Comparison of ENCODE assay signal across 28 cellular contexts in genomic region chr7:4472739-4473138, GRCh38.
DNase-seq lines count a peak whose midpoint lies in the region; ATAC-seq, FAIRE-seq and TF ChIP-seq lines count a peak whose summit lies in the region.
"Had no signal": no experiment of that assay in that cellular context is flagged by ENCODE, and none has a peak within 500 bp of the region (broad histone marks: within the 10 kb centered on the region; RNA-seq: fewer than 3 reads in every experiment).

No MANE protein-coding gene starts in this region.

- peak overlapping the region; percentile 60; the same call in 1 of the 2 replicates for H2BK12ac ChIP-seq in H1 (ENCODE audit: low read depth, low read length)

- 87% methylated on average over 12 of the region's 12 CpGs; no CpG with 5 or more reads in 1 of the 2 experiments for WGBS in H1 (ENCODE audit: extremely low coverage in 1 of 2, insufficient coverage in 1 of 2, insufficient read length in 1 of 2, insufficient replicate concordance in 2 of 2, low coverage in 1 of 2, low lambda C conversion rate in 2 of 2, missing lambda C conversion rate in 1 of 2), 2 experiments

- H3K18ac ChIP-seq in H1 (ENCODE audit: extremely low read depth, low read length) = no peak overlapping the region

- no peak for ATAC-seq in HG03457 (IDR thresholded peaks at IDR 0.05; ENCODE audit: unreplicated experiment)
- no peak for ATAC-seq in GM19455 (IDR thresholded peaks at IDR 0.05; ENCODE audit: unreplicated experiment)
- ATAC-seq: activated T-cell treated with anti-CD3 and anti-CD28 coated beads, Interleukin-2, amount 50 U/mL, for 4 hours; foreskin keratinocyte; left ventricle myocardium superior; naive thymus-derived CD8-positive, alpha-beta T cell had no signal

- H4K8ac ChIP-seq in H1 (ENCODE audit: extremely low read depth, insufficient read depth, low read length) = no peak overlapping the region

- no peak overlapping the region for H4K5ac ChIP-seq in H1 (ENCODE audit: insufficient read length, low read depth, low read length)

- H3K4me3 ChIP-seq in LNCaP clone FGC (ENCODE audit: low read depth, low read length) = no peak overlapping the region
- H3K4me3 ChIP-seq in H1 (ENCODE audit: extremely low read depth in 1 of 4, insufficient read depth in 2 of 4, low read depth in 3 of 4, low read length in 4 of 4) = no peak overlapping the region
- no peak overlapping the region for H3K4me3 ChIP-seq in neural progenitor cell
- H3K4me3 ChIP-seq: adrenal gland, ovary, Peyer's patch, right atrium auricular region, testis, vagina had no signal

- peak; percentile 34 to 55 for TF ChIP-seq RAD21 in H1 (IDR thresholded peaks at IDR 0.05 in 1 of 2, conservative IDR thresholded peaks at IDR 0.05 in 1 of 2; ENCODE audit: low read depth in 2 of 2, low read length in 2 of 2)

- no peaks in the 10 kb centered on the region for H3K23me2 ChIP-seq in H1 (ENCODE audit: low read depth, low read length)

- peaks cover 4% of the 10 kb centered on the region for H3K27me3 Mint-ChIP-seq in neural progenitor cell (ENCODE audit: insufficient read depth, low read depth)
- H3K27me3 Mint-ChIP-seq: CD4-positive, CD25-positive, alpha-beta regulatory T cell had no signal

- peak; percentile 8 for DNase-seq in ELF-1 (ENCODE audit: low read depth, low spot score)
- DNase-seq in LNCaP clone FGC (ENCODE audit: low read depth) = no peak
- DNase-seq in H1 (ENCODE audit: low read depth in 1 of 2, low spot score in 2 of 2) = peak in 1 of 2 experiments; percentile 44
- DNase-seq in neural progenitor cell (ENCODE audit: low spot score) = peak; percentile 42
- no peak for DNase-seq in AG08396 (ENCODE audit: low spot score)
- DNase-seq: activated T-cell treated with anti-CD3 and anti-CD28 coated beads, Interleukin-2, amount 50 U/mL, for 4 hours; adrenal gland; brain microvascular endothelial cell; CD4-positive, CD25-positive, alpha-beta regulatory T cell; DMS 273 treated with DMSO at 0.1 percent for 48 hours; effector CD4-positive, alpha-beta T cell; foreskin keratinocyte; hippocampal formation; left ventricle myocardium superior; naive thymus-derived CD8-positive, alpha-beta T cell; NCI-H1694; ovary; Peyer's patch; stimulated activated CD4-positive, alpha-beta T cell treated with anti-CD3 and anti-CD28 coated beads, Interleukin-12 subunit alpha, Interleukin-12 subunit beta, amount 100 ng/mL, for 4 hours; stimulated activated CD4-positive, alpha-beta T cell treated with anti-CD3 and anti-CD28 coated beads, Interleukin-4, amount 100 ng/mL, for 24 hours; stimulated activated naive CD4-positive, alpha-beta T cell treated with Interleukin-2 at 50 U/mL for 16 hours; testis had no signal

- no peak overlapping the region for H2BK5ac ChIP-seq in H1 (ENCODE audit: low read depth, low read length)

- H2BK15ac ChIP-seq in H1 (ENCODE audit: low read length) = peak overlapping the region; percentile 72; the same call in 1 of the 2 replicates

- no peak overlapping the region for H4K91ac ChIP-seq in H1 (replicated peaks; ENCODE audit: insufficient read length, low read length)

- H2BK20ac ChIP-seq in H1 (ENCODE audit: low read length) = no peak overlapping the region

- H3K79me1 ChIP-seq in H1 (ENCODE audit: low read depth, low read length) = no peaks in the 10 kb centered on the region

- FAIRE-seq in H1 (lab: Jason Lieb, UNC) = no peak
- FAIRE-seq: TTC549 had no signal

- peak overlapping the region; percentile 15 for H3K27ac Mint-ChIP-seq in neural progenitor cell
- H3K27ac Mint-ChIP-seq: CD4-positive, CD25-positive, alpha-beta regulatory T cell; mesothelial cell of epicardium; naive thymus-derived CD8-positive, alpha-beta T cell had no signal

- no peak overlapping the region for H3K4me2 ChIP-seq in H1 (ENCODE audit: insufficient read depth in 1 of 2, low read depth in 2 of 2, low read length in 2 of 2)
- H3K4me2 ChIP-seq in neural progenitor cell = no peak overlapping the region

- H3K23ac ChIP-seq in H1 (ENCODE audit: insufficient read length) = no peak overlapping the region

- H2BK120ac ChIP-seq in H1 (replicated peaks; ENCODE audit: low read depth, low read length) = no peak overlapping the region

- no peaks in the 10 kb centered on the region for H3K79me2 ChIP-seq in H1 (ENCODE audit: control insufficient read depth in 1 of 2, insufficient read depth in 2 of 2, low read length in 2 of 2)
- H3K79me2 ChIP-seq in neural progenitor cell (ENCODE audit: low read depth) = no peaks in the 10 kb centered on the region

- H2AFZ ChIP-seq in H1 (ENCODE audit: low read length) (no peak overlapping the region), neural progenitor cell (replicated peaks) (peak overlapping the region; percentile 26)

- peaks cover 9 to 13% of the 10 kb centered on the region in 2 experiments; a peak in 3 of 4 replicates for H3K9me3 ChIP-seq in H1 (ENCODE audit: insufficient read depth in 2 of 2, low read depth in 1 of 2, low read length in 1 of 2)
- no peaks in the 10 kb centered on the region for H3K9me3 ChIP-seq in neural progenitor cell (ENCODE audit: low read depth)
- H3K9me3 ChIP-seq: adrenal gland, ovary, Peyer's patch, right atrium auricular region, testis, vagina had no signal

- H3K4me1 Mint-ChIP-seq in neural progenitor cell = peaks cover 8% of the 10 kb centered on the region
- H3K4me1 Mint-ChIP-seq: CD4-positive, CD25-positive, alpha-beta regulatory T cell; mesothelial cell of epicardium; naive thymus-derived CD8-positive, alpha-beta T cell had no signal

- H3K9me3 Mint-ChIP-seq in neural progenitor cell = peaks cover 3% of the 10 kb centered on the region

- CTCF ChIA-PET in H1 (lab: Charles Lee; ENCODE audit: partially characterized antibody) = interaction anchor here (0.6 to 3.1 kb wide), 8 partner anchors 18 to 268 kb away, joined by 3 to 10 read pairs (median 3); no protein-coding TSS in a partner anchor

- no peaks in the 10 kb centered on the region for H3F3A ChIP-seq in neural progenitor cell (ENCODE audit: low read depth)

- H4K20me1 ChIP-seq in H1 (replicated peaks in 1 of 2; ENCODE audit: control insufficient read depth in 1 of 2, insufficient read depth in 2 of 2, low read length in 2 of 2) (no peaks in the 10 kb centered on the region), neural progenitor cell (ENCODE audit: low read depth) (no peaks in the 10 kb centered on the region)

- no peak for TF ChIP-seq POLR2A in H1 (IDR thresholded peaks at IDR 0.05; ENCODE audit: control extremely low read depth in 1 of 2, low read depth in 2 of 2, low read length in 2 of 2)

- POLR2A ChIA-PET in H1 (lab: Charles Lee; ENCODE audit: partially characterized antibody) = no interaction called here

- TF ChIP-seq CTCF in LNCaP clone FGC (IDR thresholded peaks at IDR 0.05; ENCODE audit: control insufficient read depth, extremely low read depth, insufficient read depth) (peak; percentile 32), H1 (IDR thresholded peaks at IDR 0.05; ENCODE audit: control extremely low read depth in 1 of 3, insufficient read depth in 1 of 3, low read depth in 1 of 3, low read length in 3 of 3) (peak in 2 of 3 experiments; percentile 23 to 24; a peak in 2 of 4 replicates), neural progenitor cell (IDR thresholded peaks at IDR 0.05) (peak; percentile 27)

- no peak overlapping the region for H3K27ac ChIP-seq in H1 (ENCODE audit: low read depth, low read length)
- no peak overlapping the region for H3K27ac ChIP-seq in neural progenitor cell
- H3K27ac ChIP-seq: adrenal gland, brain microvascular endothelial cell, foreskin keratinocyte, ovary, Peyer's patch, right atrium auricular region, testis, vagina had no signal

- no peak overlapping the region for H3K56ac ChIP-seq in H1 (replicated peaks; ENCODE audit: insufficient read length, low read depth, low read length)

- H3K4ac ChIP-seq in H1 (replicated peaks; ENCODE audit: insufficient read length, low read depth, low read length) = no peak overlapping the region

- TF ChIP-seq EP300 in H1 (IDR thresholded peaks at IDR 0.05; ENCODE audit: borderline replicate concordance in 1 of 2, low read depth in 2 of 2, low read length in 2 of 2) = no peak

- H3K9ac ChIP-seq in H1 (replicated peaks in 1 of 4; ENCODE audit: extremely low read depth in 1 of 4, low read depth in 3 of 4, low read length in 3 of 4) (no peak overlapping the region; a peak in 1 of 7 replicates), neural progenitor cell (no peak overlapping the region)

- H3K4me1 ChIP-seq in H1 (replicated peaks in 1 of 4; ENCODE audit: control insufficient read depth in 3 of 4, insufficient read depth in 4 of 4, low read length in 3 of 4) = peaks cover 0 to 6% (median 0%) of the 10 kb centered on the region in 4 experiments; a peak in 2 of 7 replicates
- H3K4me1 ChIP-seq in neural progenitor cell = no peaks in the 10 kb centered on the region
- H3K4me1 ChIP-seq: adrenal gland, foreskin keratinocyte, Peyer's patch, right atrium auricular region, testis, vagina had no signal

- no peaks in the 10 kb centered on the region for H3K36me3 Mint-ChIP-seq in neural progenitor cell
- H3K36me3 Mint-ChIP-seq: CD4-positive, CD25-positive, alpha-beta regulatory T cell; mesothelial cell of epicardium had no signal

- H3K36me3 ChIP-seq in H1 (ENCODE audit: control insufficient read depth in 2 of 4, insufficient read depth in 4 of 4, low read length in 3 of 4) (no peaks in the 10 kb centered on the region), neural progenitor cell (no peaks in the 10 kb centered on the region)
- H3K36me3 ChIP-seq: adrenal gland, brain microvascular endothelial cell, ovary, Peyer's patch, right atrium auricular region, vagina had no signal

- H3K4me3 Mint-ChIP-seq in neural progenitor cell = no peak overlapping the region
- H3K4me3 Mint-ChIP-seq: activated T-cell treated with anti-CD3 and anti-CD28 coated beads, Interleukin-2, amount 50 U/mL, for 4 hours; CD4-positive, CD25-positive, alpha-beta regulatory T cell; mesothelial cell of epicardium; naive thymus-derived CD8-positive, alpha-beta T cell had no signal

- no peak overlapping the region for H3K14ac ChIP-seq in H1 (ENCODE audit: insufficient read length)

- H3K27me3 ChIP-seq in H1 (replicated peaks in 1 of 4; ENCODE audit: control insufficient read depth in 3 of 4, extremely low read depth in 1 of 4, insufficient read depth in 3 of 4, low read length in 3 of 4) (no peaks in the 10 kb centered on the region), neural progenitor cell (no peaks in the 10 kb centered on the region)
- H3K27me3 ChIP-seq: adrenal gland, brain microvascular endothelial cell, foreskin keratinocyte, ovary, Peyer's patch, right atrium auricular region, testis, vagina had no signal

- H2AK5ac ChIP-seq in H1 (ENCODE audit: low read depth, low read length) = no peak overlapping the region

TF ChIP-seq in H1, 55 proteins besides CTCF, POLR2A, EP300 and RAD21 (continues in another document):
- TF ChIP-seq CHD1 (IDR thresholded peaks at IDR 0.05; ENCODE audit: low read depth, low read length) (no peak), GTF2F1 (IDR thresholded peaks at IDR 0.05; ENCODE audit: borderline replicate concordance, low read depth, low read length) (no peak), KDM1A (IDR thresholded peaks at IDR 0.05; ENCODE audit: borderline replicate concordance, low read length) (no peak)

Comparison
In these comparisons a context has a peak if more than half of its experiments do, and no peak if none do; other contexts are left out.
1. DNase-seq: peak in ELF-1 (single experiment) and neural progenitor cell (single experiment); none in LNCaP clone FGC (single experiment) and AG08396 (single experiment).
2. Peak in every context shown above with its lines, with median percentiles within 50 percentile points of each other: CTCF ChIP-seq.